18 cellular contexts compared by ENCODE assay signal in genomic region chr14:89325299-89325883, GRCh38.
A peak's percentile ranks its signal among the peaks of the same experiment; 100 is the strongest.
DNase-seq lines count a peak whose midpoint lies in the region; ATAC-seq and TF ChIP-seq lines count a peak whose summit lies in the region.
"Had no signal": no experiment of that assay in that cellular context is flagged by ENCODE, and none has a peak within 500 bp of the region (broad histone marks: within the 10 kb centered on the region; RNA-seq: fewer than 3 reads in every experiment).

No MANE protein-coding gene starts in this region.

- H3K9me3 Mint-ChIP-seq in memory B cell = no peaks in the 10 kb centered on the region
- H3K9me3 Mint-ChIP-seq: nephron had no signal

- H3K4me3 ChIP-seq in uterus = no peak overlapping the region
- H3K4me3 ChIP-seq: ascending aorta, left lung had no signal

- no peaks in the 10 kb centered on the region for H3K36me3 ChIP-seq in uterus
- H3K36me3 ChIP-seq: ascending aorta, BE2C had no signal

- in situ Hi-C loops in GM13976 (cut with MboI; ENCODE audit: low sequenced_read_pairs, unreplicated experiment) = no loop called here

- H3K27me3 ChIP-seq in uterus = no peaks in the 10 kb centered on the region
- H3K27me3 ChIP-seq: ascending aorta, BE2C, left lung had no signal

- no peak overlapping the region for H3K27ac ChIP-seq in uterus
- H3K27ac ChIP-seq: ascending aorta, left lung had no signal

- no peaks in the 10 kb centered on the region for H3K4me1 ChIP-seq in uterus
- H3K4me1 ChIP-seq: BE2C, left lung had no signal

- no peaks in the 10 kb centered on the region for H3K27me3 Mint-ChIP-seq in memory B cell

- H3K36me3 Mint-ChIP-seq in memory B cell = peaks cover 19% of the 10 kb centered on the region

- H3K27ac Mint-ChIP-seq in memory B cell = peak overlapping the region; percentile 56
- H3K27ac Mint-ChIP-seq: nephron had no signal

- H3K4me1 Mint-ChIP-seq in memory B cell = peaks cover 39% of the 10 kb centered on the region

- no peak overlapping the region for H3K4me3 Mint-ChIP-seq in memory B cell
- H3K4me3 Mint-ChIP-seq: nephron had no signal

- intact Hi-C loops in uterus (cut with DNase I; ENCODE audit: low total_unique reads) = no loop called here

- TF ChIP-seq CTCF in GM13976 (IDR thresholded peaks at IDR 0.05; ENCODE audit: borderline replicate concordance, control extremely low read depth, extremely low read depth, insufficient read depth, missing control alignments) (no peak), uterus (IDR thresholded peaks at IDR 0.05) (no peak)

- ATAC-seq in GM19463 (IDR thresholded peaks at IDR 0.05; ENCODE audit: unreplicated experiment) = peak; percentile 43
- ATAC-seq in HG03460 (IDR thresholded peaks at IDR 0.05; ENCODE audit: unreplicated experiment) = peak; percentile 48
- no peak for ATAC-seq in memory B cell (ENCODE audit: low read depth)
- ATAC-seq: left lung, Panc1 had no signal

- H3K9me3 ChIP-seq in uterus = no peaks in the 10 kb centered on the region
- H3K9me3 ChIP-seq: ascending aorta, BE2C, left lung had no signal

- peak; percentile 44 for DNase-seq in GM13976 (ENCODE audit: low spot score)
- no peak for DNase-seq in memory B cell (ENCODE audit: low spot score in 2 of 2)
- no peak for DNase-seq in uterus
- DNase-seq in NCI-H187 treated with DMSO at 0.1 percent for 48 hours (lab: John Stamatoyannopoulos, UW) = no peak
- no peak for DNase-seq in kidney glomerular epithelial cell (lab: John Stamatoyannopoulos, UW)
- DNase-seq in NCI-H82 treated with DMSO at 0.1 percent for 48 hours (lab: John Stamatoyannopoulos, UW; ENCODE audit: unreplicated experiment) = no peak
- DNase-seq: BE2C, DMS79, hippocampal formation, KBM-7, left lung, NCI-H1105 treated with DMSO at 0.1 percent for 48 hours, NCI-H510A had no signal

- TF ChIP-seq POLR2A in uterus (IDR thresholded peaks at IDR 0.05) = no peak
